In genomic region chr3:71490692-71491091, GRCh38 we compare ENCODE assay signal across 22 cellular contexts.
A peak's percentile ranks its signal among the peaks of the same experiment; 100 is the strongest.
DNase-seq lines count a peak whose midpoint lies in the region; ATAC-seq and TF ChIP-seq lines count a peak whose summit lies in the region.
"Had no signal": no experiment of that assay in that cellular context is flagged by ENCODE, and none has a peak within 500 bp of the region (broad histone marks: within the 10 kb centered on the region; RNA-seq: fewer than 3 reads in every experiment).

No MANE protein-coding gene starts in this region.

- DNase-seq in activated T-cell treated with anti-CD3 and anti-CD28 coated beads, Interleukin-2, amount 50 U/mL, for 72 hours, result no peak
- DNase-seq in activated T-cell treated with anti-CD3 and anti-CD28 coated beads, Interleukin-2, amount 50 U/mL, for 48 hours, result no peak
- no peak for DNase-seq in CD4-positive, alpha-beta memory T cell
- no peak for DNase-seq in T-cell
- no peak for DNase-seq in central memory CD8-positive, alpha-beta T cell (ENCODE audit: low spot score in 2 of 2)
- DNase-seq in foreskin melanocyte, result no peak
- no peak for DNase-seq in hepatocyte (ENCODE audit: low spot score)
- DNase-seq in smooth muscle cell (lab: John Stamatoyannopoulos, UW; ENCODE audit: unreplicated experiment), result no peak
- DNase-seq: DMS53, GDM1, GM23248, H9, HFFc6, Karpas-422, MV-4-11, NCI-H1105 treated with DMSO at 0.1 percent for 48 hours, NCI-H1694, NCI-H2081, NCI-H2171 treated with DMSO at 0.1 percent for 48 hours, NCI-H524 treated with DMSO at 0.1 percent for 48 hours, Peyer's patch had no signal

- CTCF ChIA-PET in CD4-positive, alpha-beta memory T cell (lab: Charles Lee; ENCODE audit: partially characterized antibody), result interaction anchor here (1.2 to 1.9 kb wide), 10 partner anchors 10 to 94 kb away, joined by 3 to 15 read pairs (median 4); no protein-coding TSS in a partner anchor
- CTCF ChIA-PET in T-cell (lab: Charles Lee), result interaction anchor here (0.6 to 1.5 kb wide), 2 partner anchors 35 to 40 kb away, joined by 3 to 8 read pairs; no protein-coding TSS in a partner anchor

- no peak for TF ChIP-seq CTCF in hepatocyte (IDR thresholded peaks at IDR 0.05; ENCODE audit: poor library complexity)
- no peak for TF ChIP-seq CTCF in smooth muscle cell (IDR thresholded peaks at IDR 0.05; ENCODE audit: borderline replicate concordance, insufficient read depth, poor library complexity, severe bottlenecking)

- H3K79me2 ChIP-seq in hepatocyte, result peaks cover 17% of the 10 kb centered on the region
- peaks cover 19% of the 10 kb centered on the region for H3K79me2 ChIP-seq in smooth muscle cell (ENCODE audit: low read depth)

- ATAC-seq in activated T-cell treated with anti-CD3 and anti-CD28 coated beads, Interleukin-2, amount 50 U/mL, for 72 hours (replicated peaks in 1 of 2), result peak; percentile 22 to 35
- ATAC-seq in T-cell (replicated peaks in 1 of 4), result no peak
- ATAC-seq in central memory CD8-positive, alpha-beta T cell (replicated peaks; ENCODE audit: extremely low read depth, poor library complexity, severe bottlenecking), result no peak

- peak overlapping the region; percentile 69 for H3K27ac ChIP-seq in CD4-positive, alpha-beta memory T cell (ENCODE audit: low read depth, low read length)
- H3K27ac ChIP-seq in hepatocyte (no peak overlapping the region), smooth muscle cell (ENCODE audit: low read depth) (no peak overlapping the region)
- H3K27ac ChIP-seq: BLaER1, GM23248 had no signal

- H2AFZ ChIP-seq in hepatocyte (no peak overlapping the region), smooth muscle cell (ENCODE audit: low read depth) (no peak overlapping the region)
- H2AFZ ChIP-seq: GM23248 had no signal

- no peak overlapping the region for H3K4me3 Mint-ChIP-seq in activated T-cell treated with anti-CD3 and anti-CD28 coated beads, Interleukin-2, amount 50 U/mL, for 72 hours
- peak overlapping the region in 7 of 8 donors; percentile 77 to 93 (median 91) for H3K4me3 Mint-ChIP-seq in CD4-positive, alpha-beta memory T cell
- peak overlapping the region; percentile 85 to 92 (median 89) for H3K4me3 Mint-ChIP-seq in T-cell
- peak overlapping the region; percentile 81 for H3K4me3 Mint-ChIP-seq in central memory CD8-positive, alpha-beta T cell
- H3K4me3 Mint-ChIP-seq: H9, HFFc6 had no signal

- H3K4me1 Mint-ChIP-seq in activated T-cell treated with anti-CD3 and anti-CD28 coated beads, Interleukin-2, amount 50 U/mL, for 72 hours (ENCODE audit: low read depth), result peaks cover 94% of the 10 kb centered on the region
- peaks cover 58 to 94% (median 71%) of the 10 kb centered on the region in 4 donors for H3K4me1 Mint-ChIP-seq in CD4-positive, alpha-beta memory T cell
- peaks cover 89 to 91% (median 90%) of the 10 kb centered on the region in 3 donors for H3K4me1 Mint-ChIP-seq in T-cell
- peaks cover 75% of the 10 kb centered on the region for H3K4me1 Mint-ChIP-seq in central memory CD8-positive, alpha-beta T cell

- H3K36me3 Mint-ChIP-seq in activated T-cell treated with anti-CD3 and anti-CD28 coated beads, Interleukin-2, amount 50 U/mL, for 72 hours (ENCODE audit: insufficient read depth in 2 of 2), result peaks cover 15 to 19% of the 10 kb centered on the region in 2 donors
- peaks cover 30 to 45% of the 10 kb centered on the region in 2 donors for H3K36me3 Mint-ChIP-seq in CD4-positive, alpha-beta memory T cell
- peaks cover 35% of the 10 kb centered on the region for H3K36me3 Mint-ChIP-seq in T-cell
- peaks cover 15% of the 10 kb centered on the region for H3K36me3 Mint-ChIP-seq in central memory CD8-positive, alpha-beta T cell (ENCODE audit: insufficient read depth)

- 96% methylated on average over 3 of the region's 3 CpGs for WGBS in hepatocyte (ENCODE audit: low lambda C conversion rate, missing lambda C conversion rate)
- 98% methylated on average over 3 of the region's 3 CpGs for WGBS in smooth muscle cell (ENCODE audit: low lambda C conversion rate)

- POLR2A ChIA-PET in CD4-positive, alpha-beta memory T cell (lab: Charles Lee; ENCODE audit: partially characterized antibody), result interaction anchor here (1.2 to 5.2 kb wide), 10 partner anchors 11 to 360 kb away, joined by 4 to 85 read pairs (median 6); no protein-coding TSS in a partner anchor
- POLR2A ChIA-PET in T-cell (lab: Charles Lee), result interaction anchor here (0.6 to 2.3 kb wide), 8 partner anchors 11 to 473 kb away, joined by 3 to 12 read pairs (median 4); no protein-coding TSS in a partner anchor

- no peaks in the 10 kb centered on the region for H3K27me3 Mint-ChIP-seq in activated T-cell treated with anti-CD3 and anti-CD28 coated beads, Interleukin-2, amount 50 U/mL, for 72 hours (ENCODE audit: low read depth)
- no peaks in the 10 kb centered on the region for H3K27me3 Mint-ChIP-seq in CD4-positive, alpha-beta memory T cell
- no peaks in the 10 kb centered on the region for H3K27me3 Mint-ChIP-seq in T-cell
- no peaks in the 10 kb centered on the region for H3K27me3 Mint-ChIP-seq in central memory CD8-positive, alpha-beta T cell

- no peaks in the 10 kb centered on the region for H3K36me3 ChIP-seq in CD4-positive, alpha-beta memory T cell (ENCODE audit: insufficient read depth, low read length)
- H3K36me3 ChIP-seq in hepatocyte (replicated peaks; ENCODE audit: insufficient read depth, low read depth), result no peaks in the 10 kb centered on the region
- H3K36me3 ChIP-seq in smooth muscle cell (ENCODE audit: low read depth), result peaks cover 5% of the 10 kb centered on the region

- H3K9me3 ChIP-seq in CD4-positive, alpha-beta memory T cell (ENCODE audit: control insufficient read depth in 1 of 2, low read length in 2 of 2), result no peaks in the 10 kb centered on the region
- no peaks in the 10 kb centered on the region for H3K9me3 ChIP-seq in hepatocyte (ENCODE audit: low read depth)
- H3K9me3 ChIP-seq in smooth muscle cell (replicated peaks; ENCODE audit: low read depth), result no peaks in the 10 kb centered on the region

- H4K20me1 ChIP-seq in hepatocyte (ENCODE audit: insufficient read depth, poor library complexity, severe bottlenecking) (no peaks in the 10 kb centered on the region), smooth muscle cell (ENCODE audit: low read depth) (no peaks in the 10 kb centered on the region)
- H4K20me1 ChIP-seq: BLaER1 had no signal

- H3K27me3 ChIP-seq in CD4-positive, alpha-beta memory T cell (ENCODE audit: insufficient read depth, low read length), result no peaks in the 10 kb centered on the region
- no peaks in the 10 kb centered on the region for H3K27me3 ChIP-seq in hepatocyte
- no peaks in the 10 kb centered on the region for H3K27me3 ChIP-seq in smooth muscle cell (ENCODE audit: low read depth)
- H3K27me3 ChIP-seq: BLaER1, Peyer's patch had no signal

- H3K4me2 ChIP-seq in hepatocyte, result no peak overlapping the region
- H3K4me2 ChIP-seq in smooth muscle cell, result no peak overlapping the region
- H3K4me2 ChIP-seq: BLaER1 had no signal

- peaks cover 1 to 8% of the 10 kb centered on the region in 2 donors for H3K9me3 Mint-ChIP-seq in activated T-cell treated with anti-CD3 and anti-CD28 coated beads, Interleukin-2, amount 50 U/mL, for 72 hours
- H3K9me3 Mint-ChIP-seq in CD4-positive, alpha-beta memory T cell, result peaks cover 0 to 3% (median 0%) of the 10 kb centered on the region in 8 donors
- no peaks in the 10 kb centered on the region for H3K9me3 Mint-ChIP-seq in T-cell
- no peaks in the 10 kb centered on the region for H3K9me3 Mint-ChIP-seq in central memory CD8-positive, alpha-beta T cell

- no peaks in the 10 kb centered on the region for H3F3A ChIP-seq in smooth muscle cell (ENCODE audit: low read depth)

- peaks cover 93% of the 10 kb centered on the region for H3K4me1 ChIP-seq in CD4-positive, alpha-beta memory T cell (ENCODE audit: insufficient read depth, low read length)
- H3K4me1 ChIP-seq in hepatocyte (ENCODE audit: insufficient read depth), result peaks cover 4% of the 10 kb centered on the region
- H3K4me1 ChIP-seq in smooth muscle cell (ENCODE audit: low read depth), result peaks cover 2% of the 10 kb centered on the region

- intact Hi-C loops in CD4-positive, alpha-beta memory T cell (cut with micrococcal nuclease), result loop anchor here (5.0 to 10.0 kb wide), 2 partner anchors 358 to 426 kb away; no protein-coding TSS in a partner anchor

- no peaks in the 10 kb centered on the region for H3K9me2 ChIP-seq in hepatocyte (replicated peaks; ENCODE audit: insufficient read depth)

- H3K9ac ChIP-seq in smooth muscle cell (ENCODE audit: low read depth), result no peak overlapping the region
- H3K9ac ChIP-seq: BLaER1, GM23248 had no signal

- no peak overlapping the region for H3K27ac Mint-ChIP-seq in activated T-cell treated with anti-CD3 and anti-CD28 coated beads, Interleukin-2, amount 50 U/mL, for 72 hours
- H3K27ac Mint-ChIP-seq in CD4-positive, alpha-beta memory T cell, result peak overlapping the region in 5 of 7 donors; percentile 53 to 99 (median 96)
- peak overlapping the region; percentile 97 to 98 for H3K27ac Mint-ChIP-seq in T-cell
- H3K27ac Mint-ChIP-seq in central memory CD8-positive, alpha-beta T cell (ENCODE audit: low read depth), result no peak overlapping the region
- H3K27ac Mint-ChIP-seq: H9, HFFc6 had no signal

- H3K4me3 ChIP-seq in CD4-positive, alpha-beta memory T cell (ENCODE audit: low read length in 2 of 2), result peak overlapping the region in 1 of 2 donors; percentile 62
- H3K4me3 ChIP-seq in hepatocyte (no peak overlapping the region), smooth muscle cell (no peak overlapping the region)
- H3K4me3 ChIP-seq: BLaER1, GM23248, Peyer's patch had no signal

Comparison
In these comparisons a context has a peak if more than half of its experiments do, and no peak if none do; other contexts are left out.
1. ATAC-seq: peak in activated T-cell treated with anti-CD3 and anti-CD28 coated beads, Interleukin-2, amount 50 U/mL, for 72 hours (2 of 2); none in T-cell (0 of 4) and central memory CD8-positive, alpha-beta T cell (single experiment).
2. H3K27ac Mint-ChIP-seq: peak in CD4-positive, alpha-beta memory T cell (5 of 7) and T-cell (2 of 2); none in activated T-cell treated with anti-CD3 and anti-CD28 coated beads, Interleukin-2, amount 50 U/mL, for 72 hours (single experiment) and central memory CD8-positive, alpha-beta T cell (single experiment).
3. H3K4me3 Mint-ChIP-seq: peak in CD4-positive, alpha-beta memory T cell (7 of 8), T-cell (3 of 3) and central memory CD8-positive, alpha-beta T cell (single experiment); none in activated T-cell treated with anti-CD3 and anti-CD28 coated beads, Interleukin-2, amount 50 U/mL, for 72 hours (0 of 2).